19 cellular contexts compared by ENCODE assay signal in the genomic region with DNA sequence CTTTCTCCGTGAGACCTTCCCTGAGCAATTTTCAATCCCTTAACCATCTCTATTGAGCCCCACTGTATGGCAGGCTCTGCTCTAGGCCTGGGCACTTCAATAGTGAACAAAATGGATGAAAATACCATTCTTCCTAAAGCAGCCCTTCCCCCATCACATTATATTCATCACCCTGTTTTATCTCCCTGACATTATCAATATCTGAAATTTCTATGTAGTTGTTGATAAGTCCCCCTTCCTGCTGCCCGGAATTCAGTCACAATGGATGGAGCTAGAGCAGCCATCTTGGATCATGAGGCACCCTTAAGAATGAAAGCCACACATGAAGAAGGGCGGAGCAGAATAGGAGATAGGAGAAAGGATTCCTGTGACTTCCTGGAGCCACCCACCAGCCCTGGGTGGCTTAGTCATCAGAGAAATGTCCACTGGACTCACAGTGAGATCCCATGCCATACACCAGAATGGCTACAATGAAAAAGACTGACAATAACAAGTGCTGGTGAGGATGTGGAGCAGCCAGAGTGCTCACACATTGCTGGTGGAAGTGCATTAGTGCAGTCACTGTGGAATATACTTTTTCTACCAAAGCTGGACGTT. TPM values are rescaled to one million over a fixed set of nuclear protein-coding genes. Genes with fewer than 3 reads are reported as not detected.
DNase-seq lines count a peak whose midpoint lies in the region; ATAC-seq, FAIRE-seq and TF ChIP-seq lines count a peak whose summit lies in the region.
"Had no signal": no experiment of that assay in that cellular context is flagged by ENCODE, and none has a peak within 500 bp of the region (broad histone marks: within the 10 kb centered on the region; RNA-seq: fewer than 3 reads in every experiment).

No MANE protein-coding gene starts in this region.

- no peaks in the 10 kb centered on the region for H3K27me3 Mint-ChIP-seq in activated CD8-positive, alpha-beta T cell treated with anti-CD3 and anti-CD28 coated beads, Interleukin-2, amount 10 ng/mL, durations not matched to agents 7 days and 5 days (ENCODE audit: low read depth)
- no peaks in the 10 kb centered on the region for H3K27me3 Mint-ChIP-seq in activated CD8-positive, alpha-beta T cell treated with anti-CD3 and anti-CD28 coated beads for 36 hours
- H3K27me3 Mint-ChIP-seq: activated CD4-positive, alpha-beta T cell treated with anti-CD3 and anti-CD28 coated beads, Interleukin-2, amount 10 ng/mL, durations not matched to agents 7 days and 5 days had no signal

- H3K27me3 ChIP-seq in adrenal gland = no peaks in the 10 kb centered on the region
- H3K27me3 ChIP-seq in HepG2 (ENCODE audit: control insufficient read depth in 1 of 2, insufficient read depth in 2 of 2, low read length in 2 of 2) = no peaks in the 10 kb centered on the region
- H3K27me3 ChIP-seq: BLaER1 treated with 17β-estradiol and CSF1 and Interleukin-3, amounts not matched to agents 10 nM and 100 nM; thyroid gland had no signal

- WGBS in adrenal gland, 4 donors = 67 to 87% (median 80%) methylated on average over 4 of the region's 4 CpGs
- WGBS in HepG2 (ENCODE audit: low lambda C conversion rate) = 82% methylated on average over 4 of the region's 4 CpGs

- CTCF ChIA-PET in activated CD8-positive, alpha-beta T cell treated with anti-CD3 and anti-CD28 coated beads, Interleukin-2, amount 10 ng/mL, durations not matched to agents 7 days and 5 days (lab: Charles Lee) = no interaction called here
- CTCF ChIA-PET in activated CD8-positive, alpha-beta T cell treated with anti-CD3 and anti-CD28 coated beads for 36 hours (lab: Charles Lee) = no interaction called here
- CTCF ChIA-PET in HepG2 (lab: Yijun Ruan, JAX; ENCODE audit: low intra/inter-chr PET ratio, low total read pairs) = no interaction called here

- H3K4me1 ChIP-seq in adrenal gland (replicated peaks in 1 of 2) (peaks cover 36 to 77% of the 10 kb centered on the region in 2 donors), HepG2 (ENCODE audit: insufficient read depth, low read length) (peaks cover 92% of the 10 kb centered on the region)

- H3K4me1 Mint-ChIP-seq in activated CD8-positive, alpha-beta T cell treated with anti-CD3 and anti-CD28 coated beads, Interleukin-2, amount 10 ng/mL, durations not matched to agents 7 days and 5 days (ENCODE audit: low read depth) = no peaks in the 10 kb centered on the region
- H3K4me1 Mint-ChIP-seq in activated CD8-positive, alpha-beta T cell treated with anti-CD3 and anti-CD28 coated beads for 36 hours (ENCODE audit: low read depth) = peaks cover 11% of the 10 kb centered on the region
- H3K4me1 Mint-ChIP-seq: activated CD4-positive, alpha-beta T cell treated with anti-CD3 and anti-CD28 coated beads, Interleukin-2, amount 10 ng/mL, durations not matched to agents 7 days and 5 days; natural killer cell had no signal

- no peak for TF ChIP-seq EP300 in HepG2 (IDR thresholded peaks at IDR 0.05; ENCODE audit: low read depth in 2 of 2, low read length in 2 of 2)
- no peak for TF ChIP-seq EP300 in HepG2 (CRISPR knock-in tag; IDR thresholded peaks at IDR 0.05; ENCODE audit: borderline replicate concordance)

- peak overlapping the region; percentile 74; the same call in 1 of the 2 replicates for H3K9ac ChIP-seq in HepG2 (ENCODE audit: insufficient read depth, low read depth, low read length)

- peak overlapping the region; percentile 97 for H3K4me2 ChIP-seq in HepG2 (ENCODE audit: low read depth, low read length)

- H3K9me3 ChIP-seq in adrenal gland (replicated peaks in 1 of 3) (no peaks in the 10 kb centered on the region), HepG2 (ENCODE audit: low read length) (no peaks in the 10 kb centered on the region)
- H3K9me3 ChIP-seq: thyroid gland had no signal

- TF ChIP-seq POLR2A in adrenal gland (IDR thresholded peaks at IDR 0.05) (no peak), HepG2 (IDR thresholded peaks at IDR 0.05; ENCODE audit: insufficient read depth in 1 of 2, low read depth in 2 of 2, low read length in 2 of 2) (no peak)

- peaks cover 76% of the 10 kb centered on the region for H3K79me2 ChIP-seq in HepG2 (ENCODE audit: insufficient read depth, low read length)

- H2AFZ ChIP-seq in HepG2 (ENCODE audit: low read length) = no peak overlapping the region

- peak overlapping the region; percentile 41 for H3K27ac Mint-ChIP-seq in activated CD8-positive, alpha-beta T cell treated with anti-CD3 and anti-CD28 coated beads, Interleukin-2, amount 10 ng/mL, durations not matched to agents 7 days and 5 days
- H3K27ac Mint-ChIP-seq in activated CD8-positive, alpha-beta T cell treated with anti-CD3 and anti-CD28 coated beads for 36 hours = no peak overlapping the region
- H3K27ac Mint-ChIP-seq in activated naive CD4-positive, alpha-beta T cell treated with anti-CD3 and anti-CD28 coated beads, Interleukin-2, amount 50 U/mL, for 72 hours = no peak overlapping the region
- H3K27ac Mint-ChIP-seq: activated CD4-positive, alpha-beta T cell treated with anti-CD3 and anti-CD28 coated beads, Interleukin-2, amount 10 ng/mL, durations not matched to agents 7 days and 5 days; natural killer cell had no signal

- BruUV-seq in HepG2 (replicated peaks; lab: Mats Ljungman, UMichigan) = no TSS peak

- no peak for DNase-seq in activated CD8-positive, alpha-beta T cell treated with anti-CD3 and anti-CD28 coated beads, Interleukin-2, amount 10 ng/mL, durations not matched to agents 7 days and 5 days
- DNase-seq in activated CD8-positive, alpha-beta T cell treated with anti-CD3 and anti-CD28 coated beads for 36 hours = no peak
- DNase-seq in adrenal gland (no peak), HepG2 (ENCODE audit: low spot score) (peak; percentile 39), cerebellar cortex (ENCODE audit: low spot score) (no peak)
- no peak for DNase-seq in activated naive CD4-positive, alpha-beta T cell treated with anti-CD3 and anti-CD28 coated beads, Interleukin-2, amount 50 U/mL, for 16 hours
- DNase-seq in activated naive CD4-positive, alpha-beta T cell treated with anti-CD3 and anti-CD28 coated beads, Interleukin-2, amount 50 U/mL, for 72 hours (ENCODE audit: low spot score in 2 of 2) = no peak
- DNase-seq: activated CD4-positive, alpha-beta T cell treated with anti-CD3 and anti-CD28 coated beads, Interleukin-2, amount 10 ng/mL, durations not matched to agents 7 days and 5 days; activated naive CD4-positive, alpha-beta T cell treated with Interleukin-2 at 50 U/mL for 16 hours; activated T-cell treated with anti-CD3 and anti-CD28 coated beads for 4 hours; DMS153; natural killer cell; NCI-H2029 treated with DMSO at 0.1 percent for 48 hours; NCI-H526 treated with DMSO at 0.1 percent for 48 hours; stimulated activated CD4-positive, alpha-beta T cell treated with anti-CD3 and anti-CD28 coated beads, Interleukin-12 subunit alpha, Interleukin-12 subunit beta, amount 100 ng/mL, for 4 hours; thyroid gland had no signal

- no peak for TF ChIP-seq RAD21 in HepG2 (CRISPR knock-in tag; IDR thresholded peaks at IDR 0.05)

- H3K27ac ChIP-seq in adrenal gland (peak overlapping the region; percentile 55 to 92 (median 90)), HepG2 (ENCODE audit: extremely low read length, insufficient read depth, low read length) (peak overlapping the region; percentile 95)

- intact Hi-C loops in activated CD8-positive, alpha-beta T cell treated with anti-CD3 and anti-CD28 coated beads for 36 hours (cut with micrococcal nuclease) = no loop called here
- intact Hi-C loops in adrenal gland (cut with DNase I) (no loop called here), HepG2 (cut with micrococcal nuclease; ENCODE audit: unreplicated experiment) (loop anchor here (1.0 kb wide), 1 partner anchor 9 kb away; no protein-coding TSS in a partner anchor)

- in situ Hi-C loops in HepG2 (cut with HindIII; ENCODE audit: extremely low pct_ligation_motif_present, low pct_unique_long_range_greater_than_20kb) = no loop called here

- no peaks in the 10 kb centered on the region for H3K9me3 Mint-ChIP-seq in activated CD8-positive, alpha-beta T cell treated with anti-CD3 and anti-CD28 coated beads, Interleukin-2, amount 10 ng/mL, durations not matched to agents 7 days and 5 days (ENCODE audit: insufficient read depth)
- H3K9me3 Mint-ChIP-seq in activated CD8-positive, alpha-beta T cell treated with anti-CD3 and anti-CD28 coated beads for 36 hours = peaks cover 7% of the 10 kb centered on the region
- no peaks in the 10 kb centered on the region for H3K9me3 Mint-ChIP-seq in activated naive CD4-positive, alpha-beta T cell treated with anti-CD3 and anti-CD28 coated beads, Interleukin-2, amount 50 U/mL, for 72 hours
- H3K9me3 Mint-ChIP-seq: activated CD4-positive, alpha-beta T cell treated with anti-CD3 and anti-CD28 coated beads, Interleukin-2, amount 10 ng/mL, durations not matched to agents 7 days and 5 days had no signal

- no peaks in the 10 kb centered on the region for H4K20me1 ChIP-seq in HepG2 (ENCODE audit: insufficient read depth, low read length)

- no peak overlapping the region for H3K4me3 Mint-ChIP-seq in activated CD8-positive, alpha-beta T cell treated with anti-CD3 and anti-CD28 coated beads, Interleukin-2, amount 10 ng/mL, durations not matched to agents 7 days and 5 days
- no peak overlapping the region for H3K4me3 Mint-ChIP-seq in activated CD8-positive, alpha-beta T cell treated with anti-CD3 and anti-CD28 coated beads for 36 hours
- H3K4me3 Mint-ChIP-seq: activated CD4-positive, alpha-beta T cell treated with anti-CD3 and anti-CD28 coated beads, Interleukin-2, amount 10 ng/mL, durations not matched to agents 7 days and 5 days; brain; natural killer cell had no signal

- H3K36me3 ChIP-seq in adrenal gland (replicated peaks in 1 of 2) = peaks cover 0 to 8% of the 10 kb centered on the region in 2 donors
- H3K36me3 ChIP-seq in HepG2 (replicated peaks in 1 of 2; ENCODE audit: control insufficient read depth in 1 of 2, insufficient read depth in 2 of 2, low read length in 2 of 2) = peaks cover 8 to 15% of the 10 kb centered on the region in 2 experiments; a peak in 4 of 5 replicates
- H3K36me3 ChIP-seq: thyroid gland had no signal

- no peak for TF ChIP-seq CTCF in activated CD8-positive, alpha-beta T cell treated with anti-CD3 and anti-CD28 coated beads for 36 hours (IDR thresholded peaks at IDR 0.05)
- TF ChIP-seq CTCF in adrenal gland (IDR thresholded peaks at IDR 0.05) (no peak), HepG2 (CRISPR knock-in tag; IDR thresholded peaks at IDR 0.05) (0 out of 2 replicates have a peak, but pooled peaks have one; percentile 0)

- no peak for ATAC-seq in activated CD8-positive, alpha-beta T cell treated with anti-CD3 and anti-CD28 coated beads, Interleukin-2, amount 10 ng/mL, durations not matched to agents 7 days and 5 days
- no peak for ATAC-seq in activated CD8-positive, alpha-beta T cell treated with anti-CD3 and anti-CD28 coated beads for 36 hours
- ATAC-seq in HepG2 (no peak), HG02852 (IDR thresholded peaks at IDR 0.05; ENCODE audit: unreplicated experiment) (no peak)
- ATAC-seq in activated naive CD4-positive, alpha-beta T cell treated with anti-CD3 and anti-CD28 coated beads, Interleukin-2, amount 50 U/mL, for 72 hours = no peak
- ATAC-seq: natural killer cell had no signal

- POLR2A ChIA-PET in activated CD8-positive, alpha-beta T cell treated with anti-CD3 and anti-CD28 coated beads, Interleukin-2, amount 10 ng/mL, durations not matched to agents 7 days and 5 days (lab: Charles Lee) = no interaction called here
- POLR2A ChIA-PET in activated CD8-positive, alpha-beta T cell treated with anti-CD3 and anti-CD28 coated beads for 36 hours (lab: Charles Lee) = no interaction called here
- POLR2A ChIA-PET in HepG2 (lab: Yijun Ruan, JAX) = interaction anchor here (1.3 to 3.6 kb wide), 8 partner anchors 8 to 86 kb away, joined by 4 to 49 read pairs (median 10); partner anchors contain the start of gene UBC

- H3K4me3 ChIP-seq in adrenal gland (no peak overlapping the region), HepG2 (replicated peaks in 1 of 3; ENCODE audit: insufficient read depth in 1 of 3, low read depth in 2 of 3, low read length in 3 of 3) (no peak overlapping the region)
- H3K4me3 ChIP-seq: BLaER1 treated with 17β-estradiol and CSF1 and Interleukin-3, amounts not matched to agents 10 nM and 100 nM; thyroid gland had no signal

- FAIRE-seq in HepG2 (lab: Jason Lieb, UNC) = no peak

- peaks cover 3% of the 10 kb centered on the region for H3K36me3 Mint-ChIP-seq in activated CD8-positive, alpha-beta T cell treated with anti-CD3 and anti-CD28 coated beads, Interleukin-2, amount 10 ng/mL, durations not matched to agents 7 days and 5 days (ENCODE audit: low read depth)
- H3K36me3 Mint-ChIP-seq in activated CD8-positive, alpha-beta T cell treated with anti-CD3 and anti-CD28 coated beads for 36 hours (ENCODE audit: low read depth) = peaks cover 8% of the 10 kb centered on the region
- H3K36me3 Mint-ChIP-seq in activated naive CD4-positive, alpha-beta T cell treated with anti-CD3 and anti-CD28 coated beads, Interleukin-2, amount 50 U/mL, for 72 hours = no peaks in the 10 kb centered on the region
- H3K36me3 Mint-ChIP-seq: natural killer cell had no signal

RNA-seq across cellular contexts. Expression of gene SCARB1, which starts 33.9 kb away (rescaled TPM):
- total RNA-seq in activated CD8-positive, alpha-beta T cell treated with anti-CD3 and anti-CD28 coated beads, Interleukin-2, amount 10 ng/mL, durations not matched to agents 7 days and 5 days = 10 to 100 TPM; 12.5 to 14.6 TPM
- 10 to 100 TPM; 36.2 to 38.1 TPM for total RNA-seq in activated CD8-positive, alpha-beta T cell treated with anti-CD3 and anti-CD28 coated beads for 36 hours
- total RNA-seq in adrenal gland (1,000 to 10,000 TPM in 5 of 8 donors, 100 to 1,000 TPM in 3; 646 to 8,580 (median 1,325) TPM), HepG2 (2016; rRNA removed; fragmentation: Illumina TruSeq; extraction: Trizol) (33.2 and 63.4 TPM in 2 replicates)
- polyA plus RNA-seq in adrenal gland (1,000 to 10,000 TPM in 2 of 3 donors, 100 to 1,000 TPM in 1; 213 to 5,784 (median 1,664) TPM), HepG2 (2011; rRNA removed) (160 and 189 TPM in 2 replicates)
- 10.1 and 11.6 TPM in 2 replicates for total RNA-seq in HepG2 (2016; cell fraction: cytosol; rRNA removed; fragmentation: Illumina TruSeq; extraction: Trizol; ENCODE audit: low read depth)
- 24.7 and 65.3 TPM in 2 replicates for total RNA-seq in HepG2 (2016; cell fraction: insoluble cytoplasmic fraction; rRNA removed; fragmentation: Illumina TruSeq; extraction: Trizol)
- total RNA-seq in HepG2 (2016; cell fraction: membrane; rRNA removed; fragmentation: Illumina TruSeq; extraction: Trizol) = 32.7 and 33.2 TPM in 2 replicates
- total RNA-seq in HepG2 (2016; cell fraction: nucleus; rRNA removed; fragmentation: Illumina TruSeq; extraction: Trizol) = 82.8 and 99.0 TPM in 2 replicates
- 208 and 213 TPM in 2 replicates for polyA plus RNA-seq in HepG2 (2011; cell fraction: cytosol; rRNA removed)
- polyA plus RNA-seq in HepG2 (2011; cell fraction: nucleus; rRNA removed) = 869 and 1,053 TPM in 2 replicates
- 214 and 253 TPM in 2 replicates for polyA plus RNA-seq in HepG2 (2012)
- 18.1 and 20.1 TPM in 2 replicates for polyA plus RNA-seq in HepG2 (2016; cell fraction: cytosol; fragmentation: Illumina TruSeq; extraction: Trizol; ENCODE audit: low read depth)
- polyA plus RNA-seq in HepG2 (2016; cell fraction: insoluble cytoplasmic fraction; fragmentation: Illumina TruSeq; extraction: Trizol; ENCODE audit: low read depth) = 42.8 and 60.7 TPM in 2 replicates
- polyA plus RNA-seq in HepG2 (2016; cell fraction: membrane; fragmentation: Illumina TruSeq; extraction: Trizol; ENCODE audit: low read depth) = 42.2 and 44.0 TPM in 2 replicates
- 235 and 236 TPM in 2 replicates for polyA plus RNA-seq in HepG2 (2016; cell fraction: nucleus; fragmentation: Illumina TruSeq; extraction: Trizol; ENCODE audit: insufficient read depth, low read depth)
- 104 and 367 TPM in 2 replicates for polyA minus RNA-seq in HepG2 (2011; rRNA and poly(A)+ RNA removed; ENCODE audit: low replicate concordance)
- 143 and 183 TPM in 2 replicates for polyA minus RNA-seq in HepG2 (2011; cell fraction: cytosol; rRNA and poly(A)+ RNA removed)
- polyA minus RNA-seq in HepG2 (2011; cell fraction: nucleus; rRNA and poly(A)+ RNA removed) = 104 and 119 TPM in 2 replicates
- 10 to 100 TPM; 15.3 to 23.6 TPM for total RNA-seq in activated naive CD4-positive, alpha-beta T cell treated with anti-CD3 and anti-CD28 coated beads, Interleukin-2, amount 50 U/mL, for 72 hours

Comparison
In these comparisons a context has a peak if more than half of its experiments do, and no peak if none do; other contexts are left out.
1. RNA of gene SCARB1, which starts 33.9 kb away (total RNA-seq): 646 to 8,580 TPM in adrenal gland; 10.1 to 99.0 TPM in HepG2, 36.2 to 38.1 TPM in activated CD8-positive, alpha-beta T cell treated with anti-CD3 and anti-CD28 coated beads for 36 hours, 15.3 to 23.6 TPM in activated naive CD4-positive, alpha-beta T cell treated with anti-CD3 and anti-CD28 coated beads, Interleukin-2, amount 50 U/mL, for 72 hours and 12.5 to 14.6 TPM in activated CD8-positive, alpha-beta T cell treated with anti-CD3 and anti-CD28 coated beads, Interleukin-2, amount 10 ng/mL, durations not matched to agents 7 days and 5 days; every median in the first group is over 4 times any median in the second.